11 cellular contexts compared by ENCODE assay signal in the genomic region with DNA sequence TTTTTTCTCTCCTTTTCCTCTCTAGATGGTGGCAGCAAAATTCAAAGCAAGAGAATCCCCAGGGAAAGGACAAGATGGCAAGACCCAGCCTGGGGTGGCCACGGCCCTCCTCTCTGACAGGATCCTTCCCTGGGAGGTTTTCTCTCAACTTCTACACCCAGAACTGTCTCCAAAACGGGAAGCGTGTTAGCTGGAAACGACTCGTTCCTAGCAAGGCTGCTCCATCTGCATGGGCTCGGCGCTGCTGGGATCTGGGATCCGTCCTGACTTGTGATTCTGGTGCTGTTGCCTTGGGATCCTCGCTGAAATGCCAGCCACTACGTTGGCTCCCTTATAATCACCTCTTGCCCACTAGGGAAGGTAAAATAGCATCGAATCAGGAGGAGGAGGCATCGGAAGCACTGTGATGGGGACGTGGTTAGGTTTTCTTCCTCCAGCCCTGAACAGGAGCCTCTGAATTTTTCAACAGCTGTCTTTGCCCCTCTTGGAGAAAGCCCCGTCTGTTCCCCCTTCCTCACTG.
"Had no signal": no experiment of that assay in that cellular context is flagged by ENCODE, and none has a peak within 500 bp of the region (broad histone marks: within the 10 kb centered on the region; RNA-seq: fewer than 3 reads in every experiment).

No MANE protein-coding gene starts in this region.

- H3K4me1 Mint-ChIP-seq: activated CD4-positive, alpha-beta T cell treated with anti-CD3 and anti-CD28 coated beads, Interleukin-2, amount 10 ng/mL, durations not matched to agents 7 days and 5 days; activated naive CD8-positive, alpha-beta T cell treated with anti-CD3 and anti-CD28 coated beads, Interleukin-2, amount 50 U/mL, for 24 hours; T-helper 17 cell had no signal

- H3K27ac Mint-ChIP-seq: activated CD4-positive, alpha-beta T cell treated with anti-CD3 and anti-CD28 coated beads, Interleukin-2, amount 10 ng/mL, durations not matched to agents 7 days and 5 days; activated naive CD8-positive, alpha-beta T cell treated with anti-CD3 and anti-CD28 coated beads, Interleukin-2, amount 50 U/mL, for 24 hours; T-helper 17 cell had no signal

- ATAC-seq: activated naive CD8-positive, alpha-beta T cell treated with anti-CD3 and anti-CD28 coated beads, Interleukin-2, amount 50 U/mL, for 24 hours; T-helper 17 cell had no signal

- H3K9me3 Mint-ChIP-seq: activated CD4-positive, alpha-beta T cell treated with anti-CD3 and anti-CD28 coated beads, Interleukin-2, amount 10 ng/mL, durations not matched to agents 7 days and 5 days; activated naive CD8-positive, alpha-beta T cell treated with anti-CD3 and anti-CD28 coated beads, Interleukin-2, amount 50 U/mL, for 24 hours had no signal

- DNase-seq: activated CD4-positive, alpha-beta T cell treated with anti-CD3 and anti-CD28 coated beads, Interleukin-2, amount 10 ng/mL, durations not matched to agents 7 days and 5 days; activated CD4-positive, CD25-positive, alpha-beta regulatory T cell; activated CD8-positive, alpha-beta memory T cell treated with anti-CD3 and anti-CD28 coated beads for 24 hours; activated naive CD4-positive, alpha-beta T cell treated with Interleukin-2 at 50 U/mL for 16 hours; activated naive CD8-positive, alpha-beta T cell treated with anti-CD3 and anti-CD28 coated beads, Interleukin-2, amount 50 U/mL, for 24 hours; kidney glomerular epithelial cell; T-helper 17 cell had no signal

- H3K27me3 ChIP-seq: cardiac muscle cell, right atrium auricular region, upper lobe of left lung had no signal

- H3K27ac ChIP-seq: cardiac muscle cell, coronary artery, upper lobe of left lung had no signal

- H3K4me3 Mint-ChIP-seq: activated CD4-positive, alpha-beta T cell treated with anti-CD3 and anti-CD28 coated beads, Interleukin-2, amount 10 ng/mL, durations not matched to agents 7 days and 5 days; activated naive CD8-positive, alpha-beta T cell treated with anti-CD3 and anti-CD28 coated beads, Interleukin-2, amount 50 U/mL, for 24 hours; T-helper 17 cell had no signal

- H3K9me3 ChIP-seq: right atrium auricular region, upper lobe of left lung had no signal

- H3K36me3 ChIP-seq: cardiac muscle cell, right atrium auricular region, upper lobe of left lung had no signal

- H3K4me3 ChIP-seq: cardiac muscle cell, coronary artery, right atrium auricular region, upper lobe of left lung had no signal

- H3K27me3 Mint-ChIP-seq: activated CD4-positive, alpha-beta T cell treated with anti-CD3 and anti-CD28 coated beads, Interleukin-2, amount 10 ng/mL, durations not matched to agents 7 days and 5 days; T-helper 17 cell had no signal
